In the genomic region with DNA sequence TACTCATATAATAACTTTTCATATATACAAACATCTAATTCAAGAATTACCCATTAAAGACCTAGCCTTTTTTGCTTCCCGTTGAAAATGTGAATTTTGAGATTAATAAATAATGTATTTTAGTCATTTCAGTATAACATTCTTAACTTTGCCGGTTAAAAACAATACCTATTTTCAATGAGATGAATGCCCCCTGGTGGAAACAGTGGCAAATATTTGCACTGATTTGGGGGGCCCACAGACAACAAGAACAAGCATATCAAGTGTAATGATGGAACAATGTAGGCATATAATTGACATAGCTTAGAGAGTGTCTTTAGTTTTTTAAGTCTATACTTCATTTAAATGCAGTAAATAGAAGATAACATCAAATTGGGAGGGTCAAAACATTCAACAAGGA, we compare ENCODE assay signal across 9 cellular contexts.
DNase-seq lines count a peak whose midpoint lies in the region; ATAC-seq, FAIRE-seq and TF ChIP-seq lines count a peak whose summit lies in the region.
"Had no signal": no experiment of that assay in that cellular context is flagged by ENCODE, and none has a peak within 500 bp of the region (broad histone marks: within the 10 kb centered on the region; RNA-seq: fewer than 3 reads in every experiment).

No MANE protein-coding gene starts in this region.

- intact Hi-C loops in gastrocnemius medialis (cut with DNase I; ENCODE audit: low total_unique reads): no loop called here

- no peaks in the 10 kb centered on the region for H3K9me3 ChIP-seq in gastrocnemius medialis

- in situ Hi-C loops in gastrocnemius medialis (cut with MboI; ENCODE audit: low sequenced_read_pairs in 4 of 4): no loop called here

- CTCF ChIA-PET in AG04449 (lab: Yijun Ruan, JAX): interaction anchor here (0.7 to 9.7 kb wide), 23 partner anchors 9 to 829 kb away, joined by 3 to 209 read pairs (median 4); no protein-coding TSS in a partner anchor

- no peak for DNase-seq in AG04449 (ENCODE audit: low read depth, low spot score)
- DNase-seq in RKO (ENCODE audit: low spot score): peak; percentile 3
- no peak for DNase-seq in frontal cortex (ENCODE audit: low spot score in 2 of 2)
- DNase-seq in gastrocnemius medialis: no peak
- DNase-seq in activated effector memory CD4-positive, alpha-beta T cell treated with Interleukin-2 at 50 U/mL for 16 hours: no peak
- no peak for DNase-seq in HuH-7.5 (ENCODE audit: low spot score)
- no peak for DNase-seq in iPS-NIHi11 (ENCODE audit: low spot score)
- DNase-seq: activated CD8-positive, alpha-beta memory T cell treated with anti-CD3 and anti-CD28 coated beads, Interleukin-2, amount 50 U/mL, for 4 hours had no signal

- H3K4me3 ChIP-seq in AG04449 (ENCODE audit: low read depth, low read length): no peak overlapping the region
- no peak overlapping the region for H3K4me3 ChIP-seq in gastrocnemius medialis

- no peaks in the 10 kb centered on the region for H3K27me3 ChIP-seq in gastrocnemius medialis

- peak; percentile 56 for FAIRE-seq in frontal cortex (lab: Jason Lieb, UNC)

- TF ChIP-seq CTCF in AG04449 (IDR thresholded peaks at IDR 0.05; ENCODE audit: insufficient read depth, low read length, missing control alignments) (peak; percentile 30), GM12874 (IDR thresholded peaks at IDR 0.05; ENCODE audit: insufficient read depth, low read depth, low read length) (peak; percentile 38; the same call in 1 of the 2 replicates), gastrocnemius medialis (IDR thresholded peaks at IDR 0.05 in 4 of 5, conservative IDR thresholded peaks at IDR 0.05 in 1 of 5) (no peak)

- POLR2A ChIA-PET in AG04449 (lab: Yijun Ruan, JAX): no interaction called here

- no peak for TF ChIP-seq POLR2A in gastrocnemius medialis (IDR thresholded peaks at IDR 0.05)

- H3K4me1 ChIP-seq in gastrocnemius medialis: no peaks in the 10 kb centered on the region

- no peak overlapping the region for H3K27ac ChIP-seq in gastrocnemius medialis

- ATAC-seq in gastrocnemius medialis: no peak

- H3K36me3 ChIP-seq in gastrocnemius medialis: no peaks in the 10 kb centered on the region

Comparison
In these comparisons a context has a peak if more than half of its experiments do, and no peak if none do; other contexts are left out.
1. CTCF ChIP-seq: peak in AG04449 (single experiment) and GM12874 (single experiment); none in gastrocnemius medialis (0 of 5).